In genomic region chr14:80638620-80639215, GRCh38 we compare ENCODE assay signal across 12 cellular contexts.
DNase-seq lines count a peak whose midpoint lies in the region; ATAC-seq and TF ChIP-seq lines count a peak whose summit lies in the region.
"Had no signal": no experiment of that assay in that cellular context is flagged by ENCODE, and none has a peak within 500 bp of the region (broad histone marks: within the 10 kb centered on the region; RNA-seq: fewer than 3 reads in every experiment).

No MANE protein-coding gene starts in this region.

- H3K27ac ChIP-seq in mesenchymal stem cell (ENCODE audit: low read length, poor library complexity, severe bottlenecking), result peak overlapping the region; percentile 82
- H3K27ac ChIP-seq: thoracic aorta had no signal

- no peak overlapping the region for H3K18ac ChIP-seq in mesenchymal stem cell (ENCODE audit: low read depth in 1 of 2, low read length in 2 of 2)

- H2BK120ac ChIP-seq in mesenchymal stem cell (ENCODE audit: low read depth, low read length), result no peak overlapping the region

- WGBS in mesenchymal stem cell, result no CpG with 5 or more reads among the region's 5 CpGs

- H3K27me3 ChIP-seq in mesenchymal stem cell (ENCODE audit: control insufficient read depth in 1 of 2, insufficient read depth in 1 of 2, low read length in 2 of 2), result no peaks in the 10 kb centered on the region

- no peak overlapping the region for H3K4me2 ChIP-seq in mesenchymal stem cell (ENCODE audit: low read length, poor library complexity, severe bottlenecking)

- H3K14ac ChIP-seq in mesenchymal stem cell (ENCODE audit: low read length in 2 of 2), result no peak overlapping the region

- H4K8ac ChIP-seq in mesenchymal stem cell (ENCODE audit: low read length), result no peak overlapping the region

- H3K9ac ChIP-seq in mesenchymal stem cell (ENCODE audit: low read length), result no peak overlapping the region

- H3K4me3 ChIP-seq in cardiac fibroblast (replicated peaks in 1 of 2; ENCODE audit: low read depth in 2 of 2, low read length in 2 of 2), result no peak overlapping the region
- H3K4me3 ChIP-seq in mesenchymal stem cell (ENCODE audit: insufficient read depth in 1 of 2, low read depth in 1 of 2, low read length in 2 of 2), result no peak overlapping the region
- H3K4me3 ChIP-seq: thoracic aorta had no signal

- H3K36me3 ChIP-seq in mesenchymal stem cell (ENCODE audit: control insufficient read depth in 1 of 2, insufficient read depth in 2 of 2, low read depth in 1 of 2, low read length in 2 of 2), result no peaks in the 10 kb centered on the region
- H3K36me3 ChIP-seq: thoracic aorta had no signal

- peaks cover 2% of the 10 kb centered on the region for H3K4me1 ChIP-seq in mesenchymal stem cell (ENCODE audit: control insufficient read depth, insufficient read depth, low read depth, low read length)

- DNase-seq in COLO829 (ENCODE audit: low spot score) (peak; percentile 53), M059J (ENCODE audit: low read depth) (peak; percentile 82), cardiac fibroblast (ENCODE audit: low read depth in 2 of 2) (peak; percentile 59 to 90), mesenchymal stem cell (peak; percentile 51), cerebellum (ENCODE audit: low spot score) (no peak), NCI-H526 (lab: John Stamatoyannopoulos, UW) (no peak)
- DNase-seq: activated CD4-positive, CD25-positive, alpha-beta regulatory T cell treated with anti-CD3 and anti-CD28 coated beads, Interleukin-2, amount 50 U/mL, for 72 hours; activated effector memory CD4-positive, alpha-beta T cell treated with Interleukin-2 at 50 U/mL for 16 hours; CD4-positive, alpha-beta memory T cell had no signal

- H3K9me3 ChIP-seq in mesenchymal stem cell (ENCODE audit: control insufficient read depth, low read length), result no peaks in the 10 kb centered on the region
- H3K9me3 ChIP-seq: thoracic aorta had no signal

- H3K4ac ChIP-seq in mesenchymal stem cell (ENCODE audit: low read depth in 1 of 2, low read length in 2 of 2), result no peak overlapping the region

- H3K23ac ChIP-seq in mesenchymal stem cell (ENCODE audit: low read length in 2 of 2), result no peak overlapping the region

- no peak overlapping the region for H2AK5ac ChIP-seq in mesenchymal stem cell (ENCODE audit: low read length, severe bottlenecking)

- H2BK5ac ChIP-seq in mesenchymal stem cell (ENCODE audit: low read depth, low read length, poor library complexity, severe bottlenecking), result no peak overlapping the region

- ATAC-seq in GM21390 (IDR thresholded peaks at IDR 0.05; ENCODE audit: unreplicated experiment) (no peak), GM19397 (IDR thresholded peaks at IDR 0.05; ENCODE audit: unreplicated experiment) (no peak)

- no peak overlapping the region for H2AFZ ChIP-seq in mesenchymal stem cell (ENCODE audit: low read depth, low read length)

- H4K91ac ChIP-seq in mesenchymal stem cell (ENCODE audit: low read length), result no peak overlapping the region

- no peaks in the 10 kb centered on the region for H3K79me1 ChIP-seq in mesenchymal stem cell (replicated peaks; ENCODE audit: low read length, poor library complexity, severe bottlenecking)

- TF ChIP-seq CTCF in cardiac fibroblast (IDR thresholded peaks at IDR 0.05; ENCODE audit: low read depth, low read length), result no peak

- H2BK12ac ChIP-seq in mesenchymal stem cell (ENCODE audit: low read length in 2 of 2), result no peak overlapping the region

- H2BK15ac ChIP-seq in mesenchymal stem cell (ENCODE audit: low read depth, poor library complexity, severe bottlenecking), result no peak overlapping the region

Comparison
In these comparisons a context has a peak if more than half of its experiments do, and no peak if none do; other contexts are left out.
1. DNase-seq: peak in COLO829 (single experiment), M059J (single experiment), cardiac fibroblast (2 of 2) and mesenchymal stem cell (single experiment); none in cerebellum (single experiment) and NCI-H526 (0 of 2).